ENCODE assay signal across 8 cellular contexts in the genomic region with DNA sequence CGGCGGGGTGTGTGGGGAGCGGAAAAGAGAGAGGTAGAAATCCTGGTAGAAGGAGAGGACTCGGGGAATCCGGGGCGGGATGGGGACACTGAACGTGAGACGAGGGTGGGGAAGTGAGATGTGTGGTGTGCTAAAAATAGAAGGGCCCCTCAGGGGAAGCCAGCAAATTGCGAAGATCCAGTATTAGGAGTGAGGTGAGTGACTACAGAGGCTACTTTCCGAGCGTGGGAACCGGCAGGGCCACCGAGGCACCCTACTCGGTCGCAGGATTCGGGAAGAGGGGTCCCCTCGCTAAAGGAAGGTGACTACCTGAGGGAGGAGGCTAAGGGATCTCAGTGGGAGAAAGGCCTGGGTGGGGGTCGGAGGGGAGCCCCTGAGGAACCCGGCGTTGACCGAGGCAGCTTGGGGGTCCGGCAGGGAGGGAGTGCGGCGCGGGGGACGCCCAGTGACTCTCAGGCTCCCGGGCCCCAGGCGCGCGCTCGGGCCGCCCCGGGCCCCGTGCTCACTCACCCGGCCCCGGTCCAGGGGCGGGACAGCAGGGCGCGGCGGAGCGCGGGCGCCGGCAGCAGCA. TPM values are rescaled to one million over a fixed set of nuclear protein-coding genes. Genes with fewer than 3 reads are reported as not detected.
A peak's percentile ranks its signal among the peaks of the same experiment; 100 is the strongest.
DNase-seq lines count a peak whose midpoint lies in the region; FAIRE-seq and TF ChIP-seq lines count a peak whose summit lies in the region.

No MANE protein-coding gene starts in this region.

- TF ChIP-seq POLR2A in GM12892 (IDR thresholded peaks at IDR 0.05; ENCODE audit: low read depth, low read length) = no peak

- peak; percentile 18 for DNase-seq in SKM-1 treated with dmso at 0.1 percent for 144 hours (lab: John Stamatoyannopoulos, UW; ENCODE audit: unreplicated experiment)
- DNase-seq in SKM-1 (lab: John Stamatoyannopoulos, UW; ENCODE audit: unreplicated experiment) = no peak
- DNase-seq in LNCaP clone FGC (ENCODE audit: low read depth) = no peak
- peak; percentile 46 for DNase-seq in astrocyte of the hippocampus (ENCODE audit: low read depth, low spot score)
- DNase-seq in kidney epithelial cell (ENCODE audit: low read depth) = no peak
- no peak for DNase-seq in activated CD4-positive, CD25-positive, alpha-beta regulatory T cell treated with anti-CD3 and anti-CD28 coated beads, Interleukin-2, amount 50 U/mL, for 72 hours
- DNase-seq in GM12892 (ENCODE audit: insufficient read length) = no peak

- peak overlapping the region; percentile 71 for H3K4me3 ChIP-seq in LNCaP clone FGC (ENCODE audit: low read depth, low read length)
- H3K4me3 ChIP-seq in kidney epithelial cell (ENCODE audit: low read depth, low read length) = peak overlapping the region; percentile 71

- TF ChIP-seq CTCF in LNCaP clone FGC (IDR thresholded peaks at IDR 0.05; ENCODE audit: control insufficient read depth, extremely low read depth, insufficient read depth) = no peak
- TF ChIP-seq CTCF in kidney epithelial cell (IDR thresholded peaks at IDR 0.05; ENCODE audit: insufficient read depth, low read length, poor library complexity, severe bottlenecking) = no peak

- no peaks in the 10 kb centered on the region for H3K27me3 ChIP-seq in kidney epithelial cell (ENCODE audit: control insufficient read depth, insufficient read depth, low read length)

- peak overlapping the region; percentile 90 for H3K27ac ChIP-seq in temporal lobe (ENCODE audit: low read depth, low read length)

- H3K36me3 ChIP-seq in kidney epithelial cell (ENCODE audit: control insufficient read depth, insufficient read depth, low read length) = no peaks in the 10 kb centered on the region

- FAIRE-seq in GM12892 (lab: Jason Lieb, UNC) = no peak

RNA-seq across cellular contexts. Expression of gene ALDH4A1, which starts 0.3 kb away (rescaled TPM):
- total RNA-seq in kidney epithelial cell (18.8 and 22.8 TPM in 2 replicates), temporal lobe (4.9 TPM)
- 2.8 TPM for polyA plus RNA-seq in GM12892 (2012; ENCODE audit: missing spikeins)

RNA-seq across cellular contexts. Expression of gene TAS1R2, which starts 42.6 kb away (rescaled TPM):
- total RNA-seq in kidney epithelial cell = not detected in 2 replicates
- not detected for total RNA-seq in temporal lobe
- not detected for polyA plus RNA-seq in GM12892 (2012; ENCODE audit: missing spikeins)

RNA-seq across cellular contexts. Expression of gene IFFO2, which starts 54.4 kb away (rescaled TPM):
- total RNA-seq in kidney epithelial cell (25.3 and 26.6 TPM in 2 replicates), temporal lobe (6.9 TPM)
- polyA plus RNA-seq in GM12892 (2012; ENCODE audit: missing spikeins) = 5.6 TPM

Comparison
In these comparisons a context has a peak if more than half of its experiments do, and no peak if none do; other contexts are left out.
1. DNase-seq: peak in SKM-1 treated with dmso at 0.1 percent for 144 hours (single experiment) and astrocyte of the hippocampus (single experiment); none in SKM-1 (single experiment), LNCaP clone FGC (single experiment), kidney epithelial cell (single experiment), activated CD4-positive, CD25-positive, alpha-beta regulatory T cell treated with anti-CD3 and anti-CD28 coated beads, Interleukin-2, amount 50 U/mL, for 72 hours (single experiment) and GM12892 (single experiment).